Comparison of ENCODE assay signal across 25 cellular contexts in the genomic region with DNA sequence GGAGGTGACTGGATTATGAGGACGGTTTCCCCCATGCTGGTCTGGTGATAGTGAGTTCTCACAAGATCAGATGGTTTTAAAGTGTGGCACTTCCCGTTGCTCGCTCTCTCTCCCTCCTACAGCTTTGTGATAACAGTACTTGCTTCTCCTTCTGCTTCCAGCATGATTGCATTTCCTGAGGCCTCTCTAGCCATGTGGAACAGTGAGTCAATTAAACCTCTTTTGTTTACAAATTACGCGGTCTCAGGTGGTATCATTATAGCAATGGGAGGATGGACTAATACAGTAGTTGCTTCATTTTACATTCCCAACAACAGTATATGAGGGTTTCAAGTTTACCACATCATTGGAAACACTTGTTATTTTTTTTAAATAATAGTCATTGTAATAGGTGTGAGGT.
"Had no signal": no experiment of that assay in that cellular context is flagged by ENCODE, and none has a peak within 500 bp of the region (broad histone marks: within the 10 kb centered on the region; RNA-seq: fewer than 3 reads in every experiment).

No MANE protein-coding gene starts in this region.

- DNase-seq: colonic mucosa; effector CD4-positive, alpha-beta T cell; endodermal cell; erythroblast; foreskin melanocyte; head of caudate nucleus; hypothalamus; left colon; left ventricle myocardium superior; naive thymus-derived CD4-positive, alpha-beta T cell; nephron progenitor cell; retina; spleen; stimulated activated CD4-positive, alpha-beta T cell treated with anti-CD3 and anti-CD28 coated beads, Interleukin-15, amount 100 ng/mL, for 24 hours; stimulated activated CD4-positive, alpha-beta T cell treated with anti-CD3 and anti-CD28 coated beads, Interleukin-1b, Interleukin-23, amount 100 ng/mL, for 48 hours; stimulated activated CD4-positive, alpha-beta T cell treated with anti-CD3 and anti-CD28 coated beads, Interleukin-4, amount 100 ng/mL, for 24 hours; testis; upper lobe of right lung had no signal

- H3K36me3 ChIP-seq: colonic mucosa, prostate gland, spleen, tibial nerve, upper lobe of right lung, vagina had no signal

- H3K9me3 ChIP-seq: colonic mucosa, prostate gland, testis, tibial nerve, upper lobe of right lung, vagina had no signal

- H3K4me1 ChIP-seq: colonic mucosa, parathyroid adenoma, prostate gland, spleen, testis, tibial nerve, upper lobe of right lung, vagina had no signal

- ATAC-seq: left ventricle myocardium superior; naive thymus-derived CD4-positive, alpha-beta T cell; sciatic nerve; stimulated activated memory B cell treated with anti-CD40 and anti-IgM and Interleukin-4, amounts not matched to agents 10 μg/mL and 1 μg/mL and 100 μg/mL, for 72 hours; upper lobe of right lung had no signal

- H3K4me3 ChIP-seq: colonic mucosa, lung, prostate gland, spleen, testis, tibial nerve, upper lobe of right lung, vagina had no signal

- H3K27me3 ChIP-seq: colonic mucosa, spleen, testis, tibial nerve, upper lobe of right lung, vagina had no signal

- H3K27ac ChIP-seq: colonic mucosa, parathyroid adenoma, prostate gland, spleen, testis, tibial nerve, upper lobe of right lung, vagina had no signal
